ENCODE assay signal across 10 cellular contexts in the genomic region with DNA sequence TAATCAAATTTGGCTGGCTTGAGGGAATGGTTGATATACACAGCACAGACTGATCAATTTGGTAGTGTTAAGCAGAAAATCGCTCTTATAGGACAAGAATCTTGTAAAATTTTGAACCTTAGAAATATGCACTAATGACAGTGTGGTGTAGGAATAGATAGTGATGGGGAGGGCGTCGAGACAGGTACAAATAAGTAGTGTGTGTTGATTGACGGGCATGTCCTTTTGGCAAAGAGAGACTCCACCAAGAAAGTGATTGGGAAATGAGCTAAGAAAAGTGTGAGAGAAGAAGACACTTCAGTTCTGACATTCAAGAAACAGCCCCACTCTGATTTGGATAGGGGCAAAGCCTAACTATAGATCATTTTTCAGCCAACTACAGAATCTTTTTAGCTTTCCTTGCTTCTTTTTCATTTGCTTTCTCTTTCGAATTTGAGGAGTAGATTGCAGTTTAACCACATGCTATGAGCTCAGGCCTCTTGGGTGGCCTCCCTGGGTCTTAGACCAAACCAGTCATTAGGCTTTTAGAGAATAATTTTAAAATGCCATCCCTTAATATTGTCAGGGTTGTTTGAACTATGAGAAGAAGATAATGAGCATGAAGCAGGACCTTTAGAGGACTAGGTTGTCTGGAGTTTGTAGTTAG.
DNase-seq lines count a peak whose midpoint lies in the region; ATAC-seq lines count a peak whose summit lies in the region.
"Had no signal": no experiment of that assay in that cellular context is flagged by ENCODE, and none has a peak within 500 bp of the region (broad histone marks: within the 10 kb centered on the region; RNA-seq: fewer than 3 reads in every experiment).

No MANE protein-coding gene starts in this region.

- H3K36me3 Mint-ChIP-seq in activated naive CD8-positive, alpha-beta T cell treated with anti-CD3 and anti-CD28 coated beads for 36 hours = peaks cover 42% of the 10 kb centered on the region
- H3K36me3 Mint-ChIP-seq in naive thymus-derived CD4-positive, alpha-beta T cell = peaks cover 4 to 27% (median 20%) of the 10 kb centered on the region in 5 donors

- H3K9me3 Mint-ChIP-seq in activated naive CD8-positive, alpha-beta T cell treated with anti-CD3 and anti-CD28 coated beads for 36 hours = peaks cover 2% of the 10 kb centered on the region
- H3K9me3 Mint-ChIP-seq in naive thymus-derived CD4-positive, alpha-beta T cell = peaks cover 0 to 5% (median 0%) of the 10 kb centered on the region in 11 donors
- H3K9me3 Mint-ChIP-seq: dendritic cell treated with granulocyte-macrophage colony-stimulating factor and Interleukin-4, amounts not matched to agents 40 ng/mL and 50 ng/mL, for 4 days had no signal

- H3K9me3 ChIP-seq in naive thymus-derived CD4-positive, alpha-beta T cell (ENCODE audit: control insufficient read depth in 2 of 3, low read length in 3 of 3) = no peaks in the 10 kb centered on the region

- no peak overlapping the region for H3K27ac ChIP-seq in naive thymus-derived CD4-positive, alpha-beta T cell (ENCODE audit: low read depth, low read length)
- H3K27ac ChIP-seq: HL-60 had no signal

- no peak overlapping the region for H3K4me3 Mint-ChIP-seq in activated naive CD8-positive, alpha-beta T cell treated with anti-CD3 and anti-CD28 coated beads for 36 hours
- H3K4me3 Mint-ChIP-seq in naive thymus-derived CD4-positive, alpha-beta T cell = peak overlapping the region; percentile 11 to 74 (median 48)
- H3K4me3 Mint-ChIP-seq: dendritic cell treated with granulocyte-macrophage colony-stimulating factor and Interleukin-4, amounts not matched to agents 40 ng/mL and 50 ng/mL, for 4 days had no signal

- intact Hi-C loops in naive thymus-derived CD4-positive, alpha-beta T cell (cut with micrococcal nuclease) = loop anchor here (1.0 to 10.0 kb wide), 6 partner anchors 11 to 236 kb away; a partner anchor contains a TSS

- H3K36me3 ChIP-seq in naive thymus-derived CD4-positive, alpha-beta T cell (ENCODE audit: control insufficient read depth in 2 of 3, insufficient read depth in 3 of 3, low read length in 3 of 3) = no peaks in the 10 kb centered on the region

- H3K27ac Mint-ChIP-seq in activated naive CD8-positive, alpha-beta T cell treated with anti-CD3 and anti-CD28 coated beads for 36 hours = peak overlapping the region; percentile 42
- H3K27ac Mint-ChIP-seq in naive thymus-derived CD4-positive, alpha-beta T cell = peak overlapping the region; percentile 9 to 93 (median 63)

- peaks cover 49% of the 10 kb centered on the region for H3K4me1 Mint-ChIP-seq in activated naive CD8-positive, alpha-beta T cell treated with anti-CD3 and anti-CD28 coated beads for 36 hours
- H3K4me1 Mint-ChIP-seq in naive thymus-derived CD4-positive, alpha-beta T cell = peaks cover 38 to 80% (median 69%) of the 10 kb centered on the region in 7 donors

- ATAC-seq in GM18511 (IDR thresholded peaks at IDR 0.05; ENCODE audit: unreplicated experiment) (peak; percentile 70), HG02642 (IDR thresholded peaks at IDR 0.05; ENCODE audit: poor library complexity, unreplicated experiment) (peak; percentile 64), HG02870 (IDR thresholded peaks at IDR 0.05; ENCODE audit: unreplicated experiment) (no peak)
- peak; percentile 50 for ATAC-seq in naive thymus-derived CD4-positive, alpha-beta T cell

- CTCF ChIA-PET in naive thymus-derived CD4-positive, alpha-beta T cell (lab: Charles Lee) = interaction anchor here (0.7 to 1.6 kb wide), 4 partner anchors 33 to 120 kb away, joined by 3 read pairs; no protein-coding TSS in a partner anchor

- no peaks in the 10 kb centered on the region for H3K27me3 ChIP-seq in naive thymus-derived CD4-positive, alpha-beta T cell (ENCODE audit: control insufficient read depth in 2 of 2, insufficient read depth in 2 of 2, low read length in 2 of 2)

- POLR2A ChIA-PET in naive thymus-derived CD4-positive, alpha-beta T cell (lab: Charles Lee) = interaction anchor here (0.6 kb wide), 1 partner anchor 881 kb away, joined by 6 read pairs; no protein-coding TSS in a partner anchor

- DNase-seq in activated naive CD8-positive, alpha-beta T cell treated with anti-CD3 and anti-CD28 coated beads for 36 hours = no peak
- DNase-seq in naive thymus-derived CD4-positive, alpha-beta T cell = no peak
- DNase-seq in CD1c-positive myeloid dendritic cell (ENCODE audit: extremely low spot score) (no peak), anterior cingulate cortex (lab: John Stamatoyannopoulos, UW) (no peak)
- no peak for DNase-seq in stimulated activated CD4-positive, alpha-beta T cell treated with anti-CD3 and anti-CD28 coated beads, Interleukin-4, amount 100 ng/mL, for 1 hour

- H3K4me1 ChIP-seq in naive thymus-derived CD4-positive, alpha-beta T cell (ENCODE audit: control insufficient read depth in 2 of 2, insufficient read depth in 2 of 2, low read length in 2 of 2) = peaks cover 0 to 26% of the 10 kb centered on the region in 2 donors

- H3K27me3 Mint-ChIP-seq in activated naive CD8-positive, alpha-beta T cell treated with anti-CD3 and anti-CD28 coated beads for 36 hours = no peaks in the 10 kb centered on the region
- H3K27me3 Mint-ChIP-seq in naive thymus-derived CD4-positive, alpha-beta T cell = no peaks in the 10 kb centered on the region
- H3K27me3 Mint-ChIP-seq: dendritic cell treated with granulocyte-macrophage colony-stimulating factor and Interleukin-4, amounts not matched to agents 40 ng/mL and 50 ng/mL, for 4 days had no signal

- no peak overlapping the region for H3K4me3 ChIP-seq in naive thymus-derived CD4-positive, alpha-beta T cell (ENCODE audit: low read length)
